In the genomic region with DNA sequence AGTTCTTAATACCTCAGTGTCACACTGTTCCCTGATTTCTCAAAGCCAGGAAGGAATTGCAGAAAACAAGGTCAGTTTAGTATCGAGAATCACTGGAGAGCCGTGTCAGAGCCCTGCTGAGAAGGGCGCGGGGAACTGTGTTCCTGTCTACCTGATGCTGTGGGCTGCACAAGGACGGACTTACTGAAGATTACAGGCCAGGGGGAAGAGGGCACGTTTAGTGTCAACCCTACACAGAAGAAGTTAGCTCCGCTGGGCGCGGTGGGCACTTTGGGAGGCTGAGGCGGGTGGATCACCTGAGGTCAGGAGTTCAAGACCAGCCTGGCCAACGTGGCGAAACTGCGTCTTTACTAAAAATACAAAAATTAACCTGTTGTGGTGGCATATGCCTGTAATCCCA, we compare ENCODE assay signal across 15 cellular contexts.
A peak's percentile ranks its signal among the peaks of the same experiment; 100 is the strongest.
DNase-seq lines count a peak whose midpoint lies in the region; ATAC-seq lines count a peak whose summit lies in the region.
"Had no signal": no experiment of that assay in that cellular context is flagged by ENCODE, and none has a peak within 500 bp of the region (broad histone marks: within the 10 kb centered on the region; RNA-seq: fewer than 3 reads in every experiment).

No MANE protein-coding gene starts in this region.

- no peaks in the 10 kb centered on the region for H3K9me3 ChIP-seq in NT2/D1 (ENCODE audit: insufficient read depth, low read length)
- H3K9me3 ChIP-seq: A549, Peyer's patch had no signal

- H3K36me3 ChIP-seq in NT2/D1 (ENCODE audit: insufficient read depth, insufficient read length, low read length): no peaks in the 10 kb centered on the region
- H3K36me3 ChIP-seq: Peyer's patch had no signal

- no peak for ATAC-seq in central memory CD8-positive, alpha-beta T cell (replicated peaks; ENCODE audit: extremely low read depth, poor library complexity, severe bottlenecking)
- no peak for ATAC-seq in GM21528 (IDR thresholded peaks at IDR 0.05; ENCODE audit: low FRiP score, unreplicated experiment)
- no peak for ATAC-seq in HG03097 (IDR thresholded peaks at IDR 0.05; ENCODE audit: low FRiP score, unreplicated experiment)
- ATAC-seq in effector memory CD8-positive, alpha-beta T cell (replicated peaks): no peak

- H3K9me3 Mint-ChIP-seq in central memory CD8-positive, alpha-beta T cell: no peaks in the 10 kb centered on the region
- H3K9me3 Mint-ChIP-seq in immature natural killer cell: no peaks in the 10 kb centered on the region
- H3K9me3 Mint-ChIP-seq in effector memory CD8-positive, alpha-beta T cell: no peaks in the 10 kb centered on the region

- H3K27me3 Mint-ChIP-seq in central memory CD8-positive, alpha-beta T cell: no peaks in the 10 kb centered on the region
- H3K27me3 Mint-ChIP-seq in immature natural killer cell (ENCODE audit: low read depth in 3 of 3): peaks cover 6 to 11% (median 8%) of the 10 kb centered on the region in 3 donors
- peaks cover 0 to 7% of the 10 kb centered on the region in 2 donors for H3K27me3 Mint-ChIP-seq in effector memory CD8-positive, alpha-beta T cell
- H3K27me3 Mint-ChIP-seq: CD4-positive, alpha-beta memory T cell had no signal

- no peak overlapping the region for H3K4me3 Mint-ChIP-seq in central memory CD8-positive, alpha-beta T cell
- no peak overlapping the region for H3K4me3 Mint-ChIP-seq in immature natural killer cell
- H3K4me3 Mint-ChIP-seq in effector memory CD8-positive, alpha-beta T cell: no peak overlapping the region
- H3K4me3 Mint-ChIP-seq: CD4-positive, alpha-beta memory T cell had no signal

- no peaks in the 10 kb centered on the region for H3K27me3 ChIP-seq in NT2/D1 (ENCODE audit: insufficient read depth, insufficient read length)
- H3K27me3 ChIP-seq: Peyer's patch had no signal

- peaks cover 46% of the 10 kb centered on the region for H3K4me1 Mint-ChIP-seq in central memory CD8-positive, alpha-beta T cell
- peaks cover 81 to 82% of the 10 kb centered on the region in 2 donors for H3K4me1 Mint-ChIP-seq in immature natural killer cell
- H3K4me1 Mint-ChIP-seq in effector memory CD8-positive, alpha-beta T cell (ENCODE audit: low read depth in 2 of 2): peaks cover 26 to 34% of the 10 kb centered on the region in 2 donors

- H3K27ac Mint-ChIP-seq in central memory CD8-positive, alpha-beta T cell (ENCODE audit: low read depth): peak overlapping the region; percentile 62
- H3K27ac Mint-ChIP-seq in immature natural killer cell: peak overlapping the region; percentile 66 to 99 (median 90)
- H3K27ac Mint-ChIP-seq in effector memory CD8-positive, alpha-beta T cell: no peak overlapping the region
- H3K27ac Mint-ChIP-seq: CD4-positive, alpha-beta memory T cell had no signal

- DNase-seq in NT2/D1 (ENCODE audit: low read depth, low spot score) (no peak), immature natural killer cell (no peak), posterior vena cava (ENCODE audit: low spot score) (peak; percentile 41), ecto neural progenitor cell (ENCODE audit: low spot score) (no peak)
- DNase-seq in central memory CD8-positive, alpha-beta T cell (ENCODE audit: low spot score in 2 of 2): no peak
- no peak for DNase-seq in effector memory CD8-positive, alpha-beta T cell
- DNase-seq: CD4-positive, alpha-beta memory T cell; GF-D8; GOT3; KG1; NCI-H1930; Peyer's patch had no signal

- peaks cover 5% of the 10 kb centered on the region for H3K4me1 ChIP-seq in NT2/D1 (ENCODE audit: insufficient read depth, insufficient read length)
- H3K4me1 ChIP-seq: A549, Peyer's patch had no signal

- H3K36me3 Mint-ChIP-seq in central memory CD8-positive, alpha-beta T cell (ENCODE audit: insufficient read depth): peaks cover 7% of the 10 kb centered on the region
- H3K36me3 Mint-ChIP-seq in immature natural killer cell: no peaks in the 10 kb centered on the region
- peaks cover 11% of the 10 kb centered on the region for H3K36me3 Mint-ChIP-seq in effector memory CD8-positive, alpha-beta T cell (ENCODE audit: insufficient read depth)

- no peak overlapping the region for H3K4me3 ChIP-seq in NT2/D1 (ENCODE audit: insufficient read length, low read depth)
- H3K4me3 ChIP-seq: A549, Peyer's patch had no signal

- peak overlapping the region; percentile 4 for H3K9ac ChIP-seq in NT2/D1 (ENCODE audit: insufficient read length, low read depth)

- intact Hi-C loops in posterior vena cava (cut with DNase I): no loop called here

Comparison
In these comparisons a context has a peak if more than half of its experiments do, and no peak if none do; other contexts are left out.
1. H3K27ac Mint-ChIP-seq: peak in central memory CD8-positive, alpha-beta T cell (single experiment) and immature natural killer cell (6 of 6); none in effector memory CD8-positive, alpha-beta T cell (0 of 2).